ENCODE assay signal across 16 cellular contexts in the genomic region with DNA sequence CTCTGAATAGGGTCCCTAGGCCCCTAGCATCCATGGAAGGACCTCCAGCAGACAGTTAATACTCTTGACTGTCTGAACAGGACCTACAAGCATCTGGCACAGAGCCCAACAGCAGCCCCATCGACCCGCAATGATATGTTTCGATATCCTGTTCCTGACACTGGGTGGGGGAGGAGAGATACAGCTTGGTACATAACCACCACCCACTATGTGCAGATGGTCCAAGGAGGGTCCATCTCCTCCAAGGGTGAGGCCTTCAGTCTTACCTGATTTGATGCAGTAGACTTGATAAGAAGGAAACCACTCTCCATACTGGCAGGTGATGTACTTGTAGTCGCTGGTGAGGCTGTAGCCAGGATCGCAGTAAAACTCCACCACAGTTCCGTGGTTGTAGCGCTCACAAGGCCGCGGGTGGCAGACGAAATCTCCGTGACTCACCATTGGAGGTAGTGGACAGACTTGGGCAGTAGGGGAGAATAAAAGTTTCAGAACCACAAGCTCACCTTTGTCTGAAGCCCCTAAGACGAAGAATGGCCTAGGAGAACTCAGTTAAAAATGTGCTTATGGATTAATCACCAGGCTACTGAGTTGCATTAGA.
A peak's percentile ranks its signal among the peaks of the same experiment; 100 is the strongest.
DNase-seq lines count a peak whose midpoint lies in the region; ATAC-seq and TF ChIP-seq lines count a peak whose summit lies in the region.
"Had no signal": no experiment of that assay in that cellular context is flagged by ENCODE, and none has a peak within 500 bp of the region (broad histone marks: within the 10 kb centered on the region; RNA-seq: fewer than 3 reads in every experiment).

No MANE protein-coding gene starts in this region.

- H3K23me2 ChIP-seq in H9 (ENCODE audit: insufficient read length, low read depth, low read length, poor library complexity, severe bottlenecking), result no peaks in the 10 kb centered on the region

- no peaks in the 10 kb centered on the region for H3K27me3 ChIP-seq in CD4-positive, CD25-positive, alpha-beta regulatory T cell (ENCODE audit: control insufficient read depth, insufficient read depth, low read length)
- 0 out of 2 replicates have a peak, but pooled peaks cover 3% of the 10 kb centered on the region for H3K27me3 ChIP-seq in H9 (ENCODE audit: insufficient read depth, low read length)
- H3K27me3 ChIP-seq in naive thymus-derived CD4-positive, alpha-beta T cell (ENCODE audit: control insufficient read depth in 2 of 2, insufficient read depth in 2 of 2, low read length in 2 of 2), result no peaks in the 10 kb centered on the region

- no peak overlapping the region for H3K9ac ChIP-seq in H9 (ENCODE audit: extremely low read depth, insufficient read length, low read length)

- WGBS in H9 (ENCODE audit: extremely low coverage, insufficient read length, low lambda C conversion rate), result no CpG with 5 or more reads among the region's 12 CpGs

- H3K36me3 Mint-ChIP-seq in CD4-positive, CD25-positive, alpha-beta regulatory T cell, result no peaks in the 10 kb centered on the region
- no peaks in the 10 kb centered on the region; a peak in 1 of 7 replicates for H3K36me3 Mint-ChIP-seq in H9 (ENCODE audit: insufficient read depth in 1 of 3, low read depth in 3 of 3)
- H3K36me3 Mint-ChIP-seq in activated CD8-positive, alpha-beta T cell treated with anti-CD3 and anti-CD28 coated beads, Interleukin-2, amount 10 ng/mL, durations not matched to agents 7 days and 5 days (ENCODE audit: low read depth), result no peaks in the 10 kb centered on the region
- H3K36me3 Mint-ChIP-seq in naive thymus-derived CD4-positive, alpha-beta T cell, result peaks cover 0 to 20% (median 5%) of the 10 kb centered on the region in 5 donors

- H3K4me1 Mint-ChIP-seq in CD4-positive, CD25-positive, alpha-beta regulatory T cell, result peaks cover 17 to 68% (median 29%) of the 10 kb centered on the region in 4 donors
- H3K4me1 Mint-ChIP-seq in H9, result peaks cover 0 to 2% of the 10 kb centered on the region in 2 experiments; a peak in 1 of 4 replicates
- peaks cover 57% of the 10 kb centered on the region for H3K4me1 Mint-ChIP-seq in activated CD8-positive, alpha-beta T cell treated with anti-CD3 and anti-CD28 coated beads, Interleukin-2, amount 10 ng/mL, durations not matched to agents 7 days and 5 days (ENCODE audit: low read depth)
- peaks cover 18 to 78% (median 63%) of the 10 kb centered on the region in 7 donors for H3K4me1 Mint-ChIP-seq in naive thymus-derived CD4-positive, alpha-beta T cell

- no peaks in the 10 kb centered on the region for H3K79me1 ChIP-seq in H9 (ENCODE audit: insufficient read depth, low read depth, low read length, poor library complexity, severe bottlenecking)

- H4K91ac ChIP-seq in H9 (ENCODE audit: insufficient read length, low read depth, low read length), result no peak overlapping the region

- H4K8ac ChIP-seq in H9 (replicated peaks; ENCODE audit: insufficient read length, low read depth, low read length), result no peak overlapping the region

- no peak overlapping the region for H4K5ac ChIP-seq in H9 (ENCODE audit: insufficient read length, low read depth, low read length)

- H2BK20ac ChIP-seq in H9 (ENCODE audit: low read depth, low read length, poor library complexity, severe bottlenecking), result no peak overlapping the region

- no peaks in the 10 kb centered on the region for H3K36me3 ChIP-seq in CD4-positive, CD25-positive, alpha-beta regulatory T cell (ENCODE audit: control insufficient read depth, insufficient read depth, low read length)
- no peaks in the 10 kb centered on the region for H3K36me3 ChIP-seq in naive thymus-derived CD4-positive, alpha-beta T cell (ENCODE audit: control insufficient read depth in 2 of 3, insufficient read depth in 3 of 3, low read length in 3 of 3)

- intact Hi-C loops in naive thymus-derived CD4-positive, alpha-beta T cell (cut with micrococcal nuclease), result no loop called here

- peaks cover 54% of the 10 kb centered on the region for H3K4me1 ChIP-seq in CD4-positive, CD25-positive, alpha-beta regulatory T cell (ENCODE audit: control insufficient read depth, insufficient read depth, low read length, poor library complexity, severe bottlenecking)
- no peaks in the 10 kb centered on the region for H3K4me1 ChIP-seq in H9 (ENCODE audit: insufficient read depth, low read length)
- H3K4me1 ChIP-seq in naive thymus-derived CD4-positive, alpha-beta T cell (ENCODE audit: control insufficient read depth in 2 of 2, insufficient read depth in 2 of 2, low read length in 2 of 2), result peaks cover 8 to 61% of the 10 kb centered on the region in 2 donors

- no peak overlapping the region for H3K4me2 ChIP-seq in H9 (ENCODE audit: insufficient read depth, insufficient read length, low read length)
- H3K4me2 ChIP-seq: A549, PC-9 had no signal

- H3K18ac ChIP-seq in H9 (ENCODE audit: insufficient read length, low read depth, low read length), result no peak overlapping the region

- no peak overlapping the region for H3K4me3 ChIP-seq in CD4-positive, CD25-positive, alpha-beta regulatory T cell (ENCODE audit: low read depth, low read length)
- H3K4me3 ChIP-seq in naive thymus-derived CD4-positive, alpha-beta T cell (ENCODE audit: low read length), result no peak overlapping the region
- H3K4me3 ChIP-seq: A549, GM12878, PC-9 had no signal

- peak overlapping the region; percentile 69 to 98 (median 88) for H3K27ac Mint-ChIP-seq in CD4-positive, CD25-positive, alpha-beta regulatory T cell
- H3K27ac Mint-ChIP-seq in H9, result no peak overlapping the region
- peak overlapping the region; percentile 32 for H3K27ac Mint-ChIP-seq in activated CD8-positive, alpha-beta T cell treated with anti-CD3 and anti-CD28 coated beads, Interleukin-2, amount 10 ng/mL, durations not matched to agents 7 days and 5 days
- H3K27ac Mint-ChIP-seq in naive thymus-derived CD4-positive, alpha-beta T cell, result peak overlapping the region in 8 of 9 donors; percentile 64 to 99 (median 96)

- POLR2A ChIA-PET in activated CD8-positive, alpha-beta T cell treated with anti-CD3 and anti-CD28 coated beads, Interleukin-2, amount 10 ng/mL, durations not matched to agents 7 days and 5 days (lab: Charles Lee), result no interaction called here
- POLR2A ChIA-PET in naive thymus-derived CD4-positive, alpha-beta T cell (lab: Charles Lee), result interaction anchor here (1.6 kb wide), 1 partner anchor 84 kb away, joined by 4 read pairs; no protein-coding TSS in a partner anchor

- no peak for ATAC-seq in CD4-positive, CD25-positive, alpha-beta regulatory T cell (ENCODE audit: low read depth in 2 of 2)
- ATAC-seq in activated CD8-positive, alpha-beta T cell treated with anti-CD3 and anti-CD28 coated beads, Interleukin-2, amount 10 ng/mL, durations not matched to agents 7 days and 5 days, result no peak
- ATAC-seq in naive thymus-derived CD4-positive, alpha-beta T cell, result no peak
- ATAC-seq in GM19452 (IDR thresholded peaks at IDR 0.05; ENCODE audit: unreplicated experiment), result no peak
- ATAC-seq: A549 had no signal

- H2BK15ac ChIP-seq in H9 (ENCODE audit: low read depth, low read length), result no peak overlapping the region

- DNase-seq in CD4-positive, CD25-positive, alpha-beta regulatory T cell, result peak in 1 of 3 donors; percentile 41
- DNase-seq in H9, result peak; percentile 13
- DNase-seq in activated CD8-positive, alpha-beta T cell treated with anti-CD3 and anti-CD28 coated beads, Interleukin-2, amount 10 ng/mL, durations not matched to agents 7 days and 5 days, result no peak
- no peak for DNase-seq in naive thymus-derived CD4-positive, alpha-beta T cell
- DNase-seq in stimulated activated CD4-positive, alpha-beta T cell treated with anti-CD3 and anti-CD28 coated beads, Interleukin-12 subunit alpha, Interleukin-12 subunit beta, amount 100 ng/mL, for 4 hours, result no peak
- DNase-seq in midbrain (lab: John Stamatoyannopoulos, UW), result no peak
- DNase-seq in NOMO-1 treated with DMSO at 0.1 percent for 48 hours (lab: John Stamatoyannopoulos, UW; ENCODE audit: unreplicated experiment), result no peak
- DNase-seq: Calu3, NCI-H1092, NCI-H187, NCI-H69, PC-9 had no signal

- no peaks in the 10 kb centered on the region for H3K9me3 ChIP-seq in CD4-positive, CD25-positive, alpha-beta regulatory T cell (ENCODE audit: control insufficient read depth in 2 of 2, low read length in 2 of 2)
- no peaks in the 10 kb centered on the region for H3K9me3 ChIP-seq in H9 (ENCODE audit: control insufficient read depth, low read depth, low read length)
- no peaks in the 10 kb centered on the region for H3K9me3 ChIP-seq in naive thymus-derived CD4-positive, alpha-beta T cell (ENCODE audit: control insufficient read depth in 2 of 3, low read length in 3 of 3)
- H3K9me3 ChIP-seq: A549 had no signal

- no peak overlapping the region for H2BK5ac ChIP-seq in H9 (ENCODE audit: insufficient read length, low read length)

- no peak overlapping the region for H2AFZ ChIP-seq in H9 (ENCODE audit: low read length)
- H2AFZ ChIP-seq: PC-9 had no signal

- no peak overlapping the region for H3K14ac ChIP-seq in H9 (ENCODE audit: insufficient read depth, low read length)

- no peaks in the 10 kb centered on the region for H4K20me1 ChIP-seq in H9 (ENCODE audit: control insufficient read depth, insufficient read depth, insufficient read length)

- no peak overlapping the region for H3K4ac ChIP-seq in H9 (ENCODE audit: low read depth, low read length)

- CTCF ChIA-PET in activated CD8-positive, alpha-beta T cell treated with anti-CD3 and anti-CD28 coated beads, Interleukin-2, amount 10 ng/mL, durations not matched to agents 7 days and 5 days (lab: Charles Lee), result interaction anchor here (0.9 to 6.8 kb wide), 8 partner anchors 8 to 105 kb away, joined by 3 to 41 read pairs (median 4); a partner anchor contains a TSS
- CTCF ChIA-PET in naive thymus-derived CD4-positive, alpha-beta T cell (lab: Charles Lee), result interaction anchor here (0.5 to 0.9 kb wide), 3 partner anchors 94 to 455 kb away, joined by 3 read pairs; no protein-coding TSS in a partner anchor

- H2BK120ac ChIP-seq in H9 (ENCODE audit: low read depth, low read length, poor library complexity, severe bottlenecking), result no peak overlapping the region

- H3K4me3 Mint-ChIP-seq in CD4-positive, CD25-positive, alpha-beta regulatory T cell, result peak overlapping the region in 1 of 4 donors; percentile 16
- H3K4me3 Mint-ChIP-seq in H9, result no peak overlapping the region
- H3K4me3 Mint-ChIP-seq in activated CD8-positive, alpha-beta T cell treated with anti-CD3 and anti-CD28 coated beads, Interleukin-2, amount 10 ng/mL, durations not matched to agents 7 days and 5 days, result no peak overlapping the region
- H3K4me3 Mint-ChIP-seq in naive thymus-derived CD4-positive, alpha-beta T cell, result peak overlapping the region in 6 of 10 donors; percentile 14 to 64 (median 46)

- no peaks in the 10 kb centered on the region for H3K9me3 Mint-ChIP-seq in CD4-positive, CD25-positive, alpha-beta regulatory T cell
- no peaks in the 10 kb centered on the region; a peak in 1 of 5 replicates for H3K9me3 Mint-ChIP-seq in H9
- no peaks in the 10 kb centered on the region for H3K9me3 Mint-ChIP-seq in activated CD8-positive, alpha-beta T cell treated with anti-CD3 and anti-CD28 coated beads, Interleukin-2, amount 10 ng/mL, durations not matched to agents 7 days and 5 days (ENCODE audit: insufficient read depth)
- H3K9me3 Mint-ChIP-seq in naive thymus-derived CD4-positive, alpha-beta T cell, result peaks cover 0 to 3% (median 0%) of the 10 kb centered on the region in 11 donors

- H3K27me3 Mint-ChIP-seq in CD4-positive, CD25-positive, alpha-beta regulatory T cell, result peaks cover 4% of the 10 kb centered on the region
- peaks cover 17% of the 10 kb centered on the region for H3K27me3 Mint-ChIP-seq in H9 (ENCODE audit: low read depth)
- H3K27me3 Mint-ChIP-seq in activated CD8-positive, alpha-beta T cell treated with anti-CD3 and anti-CD28 coated beads, Interleukin-2, amount 10 ng/mL, durations not matched to agents 7 days and 5 days (ENCODE audit: low read depth), result no peaks in the 10 kb centered on the region
- H3K27me3 Mint-ChIP-seq in naive thymus-derived CD4-positive, alpha-beta T cell, result no peaks in the 10 kb centered on the region

- no peak overlapping the region for H2BK12ac ChIP-seq in H9 (ENCODE audit: insufficient read length, low read depth, low read length)

- H2AK5ac ChIP-seq in H9 (ENCODE audit: insufficient read length, low read length), result no peak overlapping the region

- H3K23ac ChIP-seq in H9 (ENCODE audit: insufficient read length, low read depth, low read length), result no peak overlapping the region

- no peak for TF ChIP-seq CTCF in H9 (conservative IDR thresholded peaks at IDR 0.05)

- H3K27ac ChIP-seq in CD4-positive, CD25-positive, alpha-beta regulatory T cell (ENCODE audit: insufficient read depth, low read length, poor library complexity, severe bottlenecking), result no peak overlapping the region
- H3K27ac ChIP-seq in H9 (ENCODE audit: insufficient read length, low read depth, low read length), result no peak overlapping the region
- H3K27ac ChIP-seq in naive thymus-derived CD4-positive, alpha-beta T cell (ENCODE audit: low read depth, low read length), result no peak overlapping the region
- H3K27ac ChIP-seq: A549, C4-2B, PC-9 had no signal

- no peak overlapping the region for H3K56ac ChIP-seq in H9 (ENCODE audit: insufficient read length, low read depth, low read length)

- H3T11ph ChIP-seq in H9 (ENCODE audit: low read length), result no peak overlapping the region

- H3K79me2 ChIP-seq in H9 (ENCODE audit: insufficient read depth, low read length), result no peaks in the 10 kb centered on the region

Comparison
In these comparisons a context has a peak if more than half of its experiments do, and no peak if none do; other contexts are left out.
1. H3K27ac Mint-ChIP-seq: peak in CD4-positive, CD25-positive, alpha-beta regulatory T cell (3 of 3), activated CD8-positive, alpha-beta T cell treated with anti-CD3 and anti-CD28 coated beads, Interleukin-2, amount 10 ng/mL, durations not matched to agents 7 days and 5 days (single experiment) and naive thymus-derived CD4-positive, alpha-beta T cell (8 of 9); none in H9 (0 of 3).
2. H3K4me3 Mint-ChIP-seq: peak in naive thymus-derived CD4-positive, alpha-beta T cell (6 of 10); none in H9 (0 of 2) and activated CD8-positive, alpha-beta T cell treated with anti-CD3 and anti-CD28 coated beads, Interleukin-2, amount 10 ng/mL, durations not matched to agents 7 days and 5 days (single experiment).